Comparison of ENCODE assay signal across 14 cellular contexts in the genomic region with DNA sequence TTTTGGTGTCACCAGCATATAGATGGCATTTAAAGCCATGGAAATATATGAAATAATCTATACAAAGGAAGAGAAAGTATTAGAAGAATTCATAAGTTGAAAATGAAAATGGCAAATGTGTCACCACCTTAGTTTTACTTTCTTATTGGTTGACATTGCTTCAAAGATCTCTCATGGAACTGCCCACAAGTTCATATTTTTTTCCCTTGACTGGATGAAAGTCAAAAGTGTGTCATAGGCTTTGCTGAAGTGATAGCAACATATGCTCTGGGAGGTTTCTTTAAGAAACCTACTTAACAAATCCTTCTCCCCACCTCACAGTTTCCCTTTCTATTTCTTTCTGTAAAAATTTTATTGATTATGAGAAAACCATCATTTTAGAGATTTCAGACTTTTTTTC.
A peak's percentile ranks its signal among the peaks of the same experiment; 100 is the strongest.
DNase-seq lines count a peak whose midpoint lies in the region; ATAC-seq lines count a peak whose summit lies in the region.
"Had no signal": no experiment of that assay in that cellular context is flagged by ENCODE, and none has a peak within 500 bp of the region (broad histone marks: within the 10 kb centered on the region; RNA-seq: fewer than 3 reads in every experiment).

No MANE protein-coding gene starts in this region.

- peak overlapping the region; percentile 52 for H3K27ac ChIP-seq in epithelial cell of prostate
- H3K27ac ChIP-seq: BLaER1 treated with 17β-estradiol and CSF1 and Interleukin-3, amounts not matched to agents 10 nM and 100 nM; brain microvascular endothelial cell; tibial artery had no signal

- ATAC-seq in GM18867 (IDR thresholded peaks at IDR 0.05; ENCODE audit: unreplicated experiment) = peak; percentile 86
- ATAC-seq in GM21423 (IDR thresholded peaks at IDR 0.05; ENCODE audit: unreplicated experiment) = peak; percentile 74
- ATAC-seq in HG03045 (IDR thresholded peaks at IDR 0.05; ENCODE audit: unreplicated experiment) = peak; percentile 72
- no peak for ATAC-seq in Right ventricle myocardium inferior
- ATAC-seq: natural killer cell treated with Interleukin-12 subunit alpha and Interleukin-12 subunit beta and Interleukin-15 and Interleukin-18, amount 100 ng/mL, for 72 hours had no signal

- DNase-seq in epithelial cell of prostate (ENCODE audit: low read depth, low spot score) (no peak), NCI-H1436 treated with DMSO at 0.1 percent for 48 hours (lab: John Stamatoyannopoulos, UW) (no peak), Right ventricle myocardium inferior (ENCODE audit: missing footprints) (no peak)
- no peak for DNase-seq in stimulated activated CD4-positive, alpha-beta T cell treated with anti-CD3 and anti-CD28 coated beads, Interleukin-15, amount 100 ng/mL, for 24 hours
- DNase-seq: brain microvascular endothelial cell; effector CD4-positive, alpha-beta T cell; GOT3; NCI-H2107; tibial artery had no signal

- intact Hi-C loops in Right ventricle myocardium inferior (cut with DNase I) = no loop called here
